1 cellular context compared by ENCODE assay signal in genomic region chr2:230305416-230306275, GRCh38.
TF ChIP-seq lines count a peak whose summit lies in the region.

No MANE protein-coding gene starts in this region.

TF ChIP-seq in GM12878, 131 proteins besides CTCF, POLR2A, EP300 and RAD21:
- no peak for TF ChIP-seq MYC (IDR thresholded peaks at IDR 0.05; ENCODE audit: insufficient read depth, insufficient read length, insufficient replicate concordance, low read length, severe bottlenecking)
- no peak for TF ChIP-seq SP1 (IDR thresholded peaks at IDR 0.05; ENCODE audit: low read depth, low read length)
- no peak for TF ChIP-seq USF1 (IDR thresholded peaks at IDR 0.05; ENCODE audit: borderline replicate concordance, extremely low read length, insufficient read depth, low read depth, low read length)
- no peak for TF ChIP-seq SMARCA5 (IDR thresholded peaks at IDR 0.05)
- TF ChIP-seq SREBF1 (IDR thresholded peaks at IDR 0.05; ENCODE audit: low read length) = no peak
- no peak for TF ChIP-seq EED (IDR thresholded peaks at IDR 0.05; ENCODE audit: low read depth)
- no peak for TF ChIP-seq FOXM1 (IDR thresholded peaks at IDR 0.05; ENCODE audit: low read depth, low read length)
- TF ChIP-seq NR2C2 (IDR thresholded peaks at IDR 0.05; ENCODE audit: borderline replicate concordance, control insufficient read depth, insufficient read length, low read depth) = no peak
- TF ChIP-seq IRF5 (IDR thresholded peaks at IDR 0.05; ENCODE audit: borderline replicate concordance) = no peak
- no peak for TF ChIP-seq CBX5 (IDR thresholded peaks at IDR 0.05; ENCODE audit: low read depth)
- TF ChIP-seq GATAD2B (conservative IDR thresholded peaks at IDR 0.05; ENCODE audit: low read depth) = no peak
- no peak for TF ChIP-seq MEF2A (IDR thresholded peaks at IDR 0.05; ENCODE audit: insufficient read depth, low read depth, low read length)
- TF ChIP-seq ZBTB11 (CRISPR knock-in tag; IDR thresholded peaks at IDR 0.05) = no peak
- TF ChIP-seq ZBTB40 (IDR thresholded peaks at IDR 0.05; ENCODE audit: borderline replicate concordance) = no peak
- no peak for TF ChIP-seq CREB1 (IDR thresholded peaks at IDR 0.05; ENCODE audit: low read depth)
TF ChIP-seq in GM12878: peak in this region for 0.
